2 cellular contexts compared by ENCODE assay signal in genomic region chr9:135947582-135947981, GRCh38.
TF ChIP-seq lines count a peak whose summit lies in the region.

No MANE protein-coding gene starts in this region.

TF ChIP-seq in IMR-90, 13 proteins besides CTCF, POLR2A, EP300 and RAD21 (continued from another document):
- TF ChIP-seq USF2 (IDR thresholded peaks at IDR 0.05; ENCODE audit: low read depth, low read length) (no peak), ELK1 (IDR thresholded peaks at IDR 0.05; ENCODE audit: borderline replicate concordance, low read depth, low read length) (no peak), CHD1 (IDR thresholded peaks at IDR 0.05; ENCODE audit: low read depth, low read length) (no peak), FOS (IDR thresholded peaks at IDR 0.05; ENCODE audit: low read depth, low read length) (no peak), RFX5 (IDR thresholded peaks at IDR 0.05; ENCODE audit: low read depth, low read length) (no peak), MAZ (IDR thresholded peaks at IDR 0.05; ENCODE audit: borderline replicate concordance, low read depth, low read length) (no peak), BHLHE40 (IDR thresholded peaks at IDR 0.05; ENCODE audit: low read depth, low read length) (no peak), MAFK (IDR thresholded peaks at IDR 0.05; ENCODE audit: low read depth, low read length) (no peak), MXI1 (IDR thresholded peaks at IDR 0.05; ENCODE audit: borderline replicate concordance, low read depth, low read length) (no peak), SMC3 (IDR thresholded peaks at IDR 0.05; ENCODE audit: low read depth, low read length) (no peak), NFE2L2 (IDR thresholded peaks at IDR 0.05; ENCODE audit: low read depth, low read length) (no peak)

TF ChIP-seq in WTC11, 78 proteins besides CTCF, POLR2A, EP300 and RAD21 (continued from another document):
- TF ChIP-seq ATF2 (CRISPR knock-in tag; IDR thresholded peaks at IDR 0.05; ENCODE audit: borderline replicate concordance, low read depth) (no peak), FOXP1 (CRISPR knock-in tag; IDR thresholded peaks at IDR 0.05; ENCODE audit: borderline replicate concordance) (no peak), EMX1 (CRISPR knock-in tag; IDR thresholded peaks at IDR 0.05) (no peak), ZNF263 (CRISPR knock-in tag; IDR thresholded peaks at IDR 0.05; ENCODE audit: low read depth) (no peak), ESRRA (CRISPR knock-in tag; IDR thresholded peaks at IDR 0.05; ENCODE audit: borderline replicate concordance) (no peak), ZBTB21 (CRISPR knock-in tag; IDR thresholded peaks at IDR 0.05; ENCODE audit: borderline replicate concordance) (no peak), USF2 (CRISPR knock-in tag; IDR thresholded peaks at IDR 0.05) (no peak), ZNF138 (CRISPR knock-in tag; conservative IDR thresholded peaks at IDR 0.05) (no peak), PREB (CRISPR knock-in tag; IDR thresholded peaks at IDR 0.05; ENCODE audit: borderline replicate concordance) (no peak), TEAD4 (CRISPR knock-in tag; IDR thresholded peaks at IDR 0.05) (no peak), ZNF317 (CRISPR knock-in tag; IDR thresholded peaks at IDR 0.05; ENCODE audit: borderline replicate concordance, low read depth) (no peak)
